ENCODE assay signal across 24 cellular contexts in genomic region chr10:8956400-8956799, GRCh38.
"Had no signal": no experiment of that assay in that cellular context is flagged by ENCODE, and none has a peak within 500 bp of the region (broad histone marks: within the 10 kb centered on the region; RNA-seq: fewer than 3 reads in every experiment).

No MANE protein-coding gene starts in this region.

- H3K9me3 ChIP-seq: esophagus muscularis mucosa, gastroesophageal sphincter, heart left ventricle, lower lobe of right lung, mucosa of descending colon had no signal

- H3K27me3 Mint-ChIP-seq: naive B cell had no signal

- ATAC-seq: foreskin keratinocyte, gastroesophageal sphincter, heart left ventricle, left cardiac atrium, left lung, left ventricle myocardium superior, lower lobe of right lung, mucosa of descending colon had no signal

- H2AFZ ChIP-seq: hepatocyte had no signal

- H3K27ac ChIP-seq: coronary artery, dorsolateral prefrontal cortex, esophagus muscularis mucosa, foreskin keratinocyte, gastroesophageal sphincter, heart left ventricle, hepatocyte, left lung, lower lobe of right lung had no signal

- H3K4me3 ChIP-seq: coronary artery, dorsolateral prefrontal cortex, esophagus muscularis mucosa, gastroesophageal sphincter, heart left ventricle, hepatocyte, left lung, lower lobe of right lung, mucosa of descending colon had no signal

- H3K4me1 ChIP-seq: esophagus muscularis mucosa, gastroesophageal sphincter, heart left ventricle, left lung, lower lobe of right lung had no signal

- H3K27ac Mint-ChIP-seq: immature natural killer cell, mesothelial cell of epicardium, naive B cell had no signal

- FAIRE-seq: colon, endothelial cell of umbilical vein, frontal cortex had no signal

- H3K79me2 ChIP-seq: hepatocyte had no signal

- H3K4me2 ChIP-seq: hepatocyte had no signal

- H3K36me3 Mint-ChIP-seq: immature natural killer cell, mesothelial cell of epicardium, naive B cell had no signal

- H3K36me3 ChIP-seq: esophagus muscularis mucosa, gastroesophageal sphincter, heart left ventricle, left lung, lower lobe of right lung had no signal

- H3K4me3 Mint-ChIP-seq: immature natural killer cell, mesothelial cell of epicardium, naive B cell had no signal

- H3K27me3 ChIP-seq: foreskin keratinocyte, gastroesophageal sphincter, heart left ventricle, hepatocyte, left lung had no signal

- H3K4me1 Mint-ChIP-seq: immature natural killer cell, mesothelial cell of epicardium, naive B cell had no signal

- DNase-seq: dermis blood vessel endothelial cell; dorsolateral prefrontal cortex; effector CD4-positive, alpha-beta T cell; effector memory CD4-positive, alpha-beta T cell; foreskin keratinocyte; heart left ventricle; hypothalamus; immature natural killer cell; islet precursor cell; left cardiac atrium; left lung; left ventricle myocardium superior; lower lobe of right lung; mesenchymal stem cell; mucosa of descending colon; naive B cell had no signal
